19 cellular contexts compared by ENCODE assay signal in the genomic region with DNA sequence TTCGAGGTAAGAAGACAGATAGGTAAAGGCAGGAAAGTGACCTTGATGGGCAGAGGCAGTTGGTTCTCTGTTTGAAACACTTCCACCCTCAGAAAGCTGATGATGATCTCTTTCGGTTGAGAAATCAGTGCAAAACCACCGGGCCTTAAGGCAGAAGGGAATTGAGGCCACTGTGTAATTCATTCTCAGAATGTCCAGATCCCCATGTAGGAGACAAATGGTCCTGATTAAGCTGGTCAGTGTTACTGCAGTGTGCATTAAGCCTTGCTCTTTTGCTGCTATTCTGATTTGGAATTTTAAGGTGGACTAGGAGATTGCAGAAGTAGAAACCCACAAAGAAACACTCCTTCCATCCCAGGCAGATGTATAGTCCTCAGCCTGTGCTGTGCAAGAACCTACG.
DNase-seq lines count a peak whose midpoint lies in the region; ATAC-seq, FAIRE-seq and TF ChIP-seq lines count a peak whose summit lies in the region.
"Had no signal": no experiment of that assay in that cellular context is flagged by ENCODE, and none has a peak within 500 bp of the region (broad histone marks: within the 10 kb centered on the region; RNA-seq: fewer than 3 reads in every experiment).

No MANE protein-coding gene starts in this region.

- peak; percentile 43 for FAIRE-seq in bronchial epithelial cell (lab: Jason Lieb, UNC)
- FAIRE-seq: A204.1, K562, RCC 7860 had no signal

- no peaks in the 10 kb centered on the region for H3K36me3 ChIP-seq in bronchial epithelial cell (ENCODE audit: control insufficient read depth, insufficient read depth, low read length)
- no peaks in the 10 kb centered on the region for H3K36me3 ChIP-seq in psoas muscle (ENCODE audit: insufficient read depth in 1 of 2, low read depth in 1 of 2)
- H3K36me3 ChIP-seq: neural progenitor cell, thyroid gland had no signal

- no peak overlapping the region for H3K4me3 Mint-ChIP-seq in activated CD4-positive, alpha-beta T cell treated with anti-CD3 and anti-CD28 coated beads, Interleukin-2, amount 10 ng/mL, durations not matched to agents 24 days and 14 days
- H3K4me3 Mint-ChIP-seq in activated T-cell treated with anti-CD3 and anti-CD28 coated beads, Interleukin-2, amount 50 U/mL, for 24 hours = no peak overlapping the region
- H3K4me3 Mint-ChIP-seq: neural progenitor cell had no signal

- peaks cover 2% of the 10 kb centered on the region for H3K36me3 Mint-ChIP-seq in activated CD4-positive, alpha-beta T cell treated with anti-CD3 and anti-CD28 coated beads, Interleukin-2, amount 10 ng/mL, durations not matched to agents 24 days and 14 days (ENCODE audit: low read depth)
- H3K36me3 Mint-ChIP-seq in activated T-cell treated with anti-CD3 and anti-CD28 coated beads, Interleukin-2, amount 50 U/mL, for 24 hours (ENCODE audit: low read depth) = peaks cover under 1% of the 10 kb centered on the region
- H3K36me3 Mint-ChIP-seq: neural progenitor cell had no signal

- H3K4me1 Mint-ChIP-seq in activated CD4-positive, alpha-beta T cell treated with anti-CD3 and anti-CD28 coated beads, Interleukin-2, amount 10 ng/mL, durations not matched to agents 24 days and 14 days = peaks cover 44% of the 10 kb centered on the region
- H3K4me1 Mint-ChIP-seq in activated T-cell treated with anti-CD3 and anti-CD28 coated beads, Interleukin-2, amount 50 U/mL, for 24 hours (ENCODE audit: low read depth) = peaks cover 68% of the 10 kb centered on the region

- H3K27ac ChIP-seq in psoas muscle = peak overlapping the region; percentile 86
- H3K27ac ChIP-seq: BLaER1, neural progenitor cell, thyroid gland had no signal

- no peaks in the 10 kb centered on the region for H3K27me3 Mint-ChIP-seq in activated CD4-positive, alpha-beta T cell treated with anti-CD3 and anti-CD28 coated beads, Interleukin-2, amount 10 ng/mL, durations not matched to agents 24 days and 14 days
- no peaks in the 10 kb centered on the region for H3K27me3 Mint-ChIP-seq in activated T-cell treated with anti-CD3 and anti-CD28 coated beads, Interleukin-2, amount 50 U/mL, for 24 hours

- DNase-seq in activated CD4-positive, alpha-beta T cell treated with anti-CD3 and anti-CD28 coated beads, Interleukin-2, amount 10 ng/mL, durations not matched to agents 24 days and 14 days = no peak
- no peak for DNase-seq in activated CD4-positive, alpha-beta T cell treated with anti-CD3 and anti-CD28 coated beads, Interleukin-2, amount 50 U/mL, for 4 hours
- DNase-seq in bronchial epithelial cell (ENCODE audit: low read depth) (no peak), psoas muscle (no peak), NCI-H1436 (lab: John Stamatoyannopoulos, UW) (no peak)
- no peak for DNase-seq in activated T-cell treated with anti-CD3 and anti-CD28 coated beads, Interleukin-2, amount 50 U/mL, for 24 hours
- DNase-seq: activated gamma-delta T cell, GDM1, H7, hypothalamus, NCI-H526 treated with DMSO at 0.1 percent for 48 hours, thyroid gland had no signal

- H3K27me3 ChIP-seq in bronchial epithelial cell (ENCODE audit: control insufficient read depth, insufficient read depth, low read length) (no peaks in the 10 kb centered on the region), psoas muscle (ENCODE audit: insufficient read depth in 3 of 3, low read length in 2 of 3) (no peaks in the 10 kb centered on the region)
- H3K27me3 ChIP-seq: BLaER1, neural progenitor cell, thyroid gland had no signal

- intact Hi-C loops in activated CD4-positive, alpha-beta T cell treated with anti-CD3 and anti-CD28 coated beads, Interleukin-2, amount 10 ng/mL, durations not matched to agents 24 days and 14 days (cut with micrococcal nuclease) = loop anchor here (2.0 kb wide), 1 partner anchor 41 kb away; no protein-coding TSS in a partner anchor
- intact Hi-C loops in psoas muscle (cut with DNase I) = loop anchor here (2.0 to 10.0 kb wide), 3 partner anchors 377 to 479 kb away; partner anchors contain the start of gene NR3C1 (in 2 of the 2)

- ATAC-seq in GM19463 (IDR thresholded peaks at IDR 0.05; ENCODE audit: unreplicated experiment) (peak; percentile 20), psoas muscle (peak in 3 of 4 donors; percentile 7 to 34 (median 32)), HG03354 (IDR thresholded peaks at IDR 0.05; ENCODE audit: poor library complexity, severe bottlenecking, unreplicated experiment) (no peak)

- TF ChIP-seq CTCF in bronchial epithelial cell (IDR thresholded peaks at IDR 0.05; ENCODE audit: insufficient read depth, low read length, severe bottlenecking) (no peak), psoas muscle (IDR thresholded peaks at IDR 0.05) (no peak)

- no peaks in the 10 kb centered on the region for H3K9me3 ChIP-seq in psoas muscle
- H3K9me3 ChIP-seq: BLaER1, thyroid gland had no signal

- H3K9me3 Mint-ChIP-seq in activated CD4-positive, alpha-beta T cell treated with anti-CD3 and anti-CD28 coated beads, Interleukin-2, amount 10 ng/mL, durations not matched to agents 24 days and 14 days = no peaks in the 10 kb centered on the region
- H3K9me3 Mint-ChIP-seq in activated T-cell treated with anti-CD3 and anti-CD28 coated beads, Interleukin-2, amount 50 U/mL, for 24 hours = no peaks in the 10 kb centered on the region
- H3K9me3 Mint-ChIP-seq: neural progenitor cell had no signal

- peaks cover 48% of the 10 kb centered on the region for H3K4me1 ChIP-seq in psoas muscle

- 24 to 42% (median 30%) methylated on average over 4 of the region's 4 CpGs for WGBS in psoas muscle, 3 donors

- H3K27ac Mint-ChIP-seq in activated CD4-positive, alpha-beta T cell treated with anti-CD3 and anti-CD28 coated beads, Interleukin-2, amount 10 ng/mL, durations not matched to agents 24 days and 14 days = peak overlapping the region; percentile 34
- no peak overlapping the region for H3K27ac Mint-ChIP-seq in activated T-cell treated with anti-CD3 and anti-CD28 coated beads, Interleukin-2, amount 50 U/mL, for 24 hours
- H3K27ac Mint-ChIP-seq: neural progenitor cell had no signal

- H3K4me3 ChIP-seq in bronchial epithelial cell (ENCODE audit: low read depth, low read length) = no peak overlapping the region
- no peak overlapping the region for H3K4me3 ChIP-seq in psoas muscle
- H3K4me3 ChIP-seq: BLaER1, K562, neural progenitor cell, thyroid gland had no signal
